ENCODE assay signal across 1 cellular context in genomic region chr3:151086484-151087456, GRCh38.
A peak's percentile ranks its signal among the peaks of the same experiment; 100 is the strongest.
TF ChIP-seq lines count a peak whose summit lies in the region.

No MANE protein-coding gene starts in this region.

TF ChIP-seq in HepG2, 621 proteins besides CTCF, POLR2A, EP300 and RAD21 (continued from another document and continues in another):
- TF ChIP-seq UBTF (CRISPR knock-in tag; IDR thresholded peaks at IDR 0.05) (peak; percentile 97), ZNF7 (CRISPR knock-in tag; IDR thresholded peaks at IDR 0.05) (no peak), ZNF292 (CRISPR knock-in tag; IDR thresholded peaks at IDR 0.05; ENCODE audit: borderline replicate concordance, low read depth) (peak; percentile 87), ZNF547 (CRISPR knock-in tag; IDR thresholded peaks at IDR 0.05) (no peak), ZSCAN9 (CRISPR knock-in tag; IDR thresholded peaks at IDR 0.05; ENCODE audit: borderline replicate concordance) (0 out of 2 replicates have a peak, but pooled peaks have one; percentile 35), ZNF710 (CRISPR knock-in tag; IDR thresholded peaks at IDR 0.05; ENCODE audit: borderline replicate concordance) (no peak), MTF2 (CRISPR knock-in tag; IDR thresholded peaks at IDR 0.05; ENCODE audit: borderline replicate concordance) (no peak), NONO (IDR thresholded peaks at IDR 0.05) (no peak), NONO (CRISPR knock-in tag; conservative IDR thresholded peaks at IDR 0.05) (peak; percentile 63; the same call in 1 of the 2 replicates), CBX2 (IDR thresholded peaks at IDR 0.05; ENCODE audit: low read depth, low read length) (no peak), CBX2 (CRISPR knock-in tag; IDR thresholded peaks at IDR 0.05; ENCODE audit: low read depth) (0 out of 2 replicates have a peak, but pooled peaks have one; percentile 29), TFDP1 (CRISPR knock-in tag; IDR thresholded peaks at IDR 0.05; ENCODE audit: borderline replicate concordance) (peak; percentile 20; the same call in 1 of the 2 replicates), RFX1 (IDR thresholded peaks at IDR 0.05) (no peak), MIXL1 (CRISPR knock-in tag; IDR thresholded peaks at IDR 0.05) (0 out of 2 replicates have a peak, but pooled peaks have one; percentile 18), ZNF280D (CRISPR knock-in tag; IDR thresholded peaks at IDR 0.05) (no peak), KDM2A (CRISPR knock-in tag; IDR thresholded peaks at IDR 0.05; ENCODE audit: borderline replicate concordance, low read depth) (peak; percentile 77), REPIN1 (CRISPR knock-in tag; IDR thresholded peaks at IDR 0.05; ENCODE audit: borderline replicate concordance, low read depth) (peak; percentile 25; the same call in 1 of the 2 replicates), ZFY (CRISPR knock-in tag; IDR thresholded peaks at IDR 0.05) (peak; percentile 18; the same call in 1 of the 2 replicates), GABPB1 (CRISPR knock-in tag; IDR thresholded peaks at IDR 0.05) (peak; percentile 19; the same call in 1 of the 2 replicates), ZNF800 (CRISPR knock-in tag; IDR thresholded peaks at IDR 0.05) (peak; percentile 95), CSRNP1 (CRISPR knock-in tag; IDR thresholded peaks at IDR 0.05) (0 out of 2 replicates have a peak, but pooled peaks have one; percentile 39), SATB2 (CRISPR knock-in tag; IDR thresholded peaks at IDR 0.05) (no peak), ZNF589 (CRISPR knock-in tag; conservative IDR thresholded peaks at IDR 0.05) (0 out of 2 replicates have a peak, but pooled peaks have one; percentile 48), MAZ (IDR thresholded peaks at IDR 0.05; ENCODE audit: borderline replicate concordance, low read depth, low read length) (no peak), MAZ (CRISPR knock-in tag; IDR thresholded peaks at IDR 0.05; ENCODE audit: low read depth) (peak; percentile 30; the same call in 1 of the 2 replicates), KLF6 (CRISPR knock-in tag; IDR thresholded peaks at IDR 0.05) (no peak), ZNF687 (CRISPR knock-in tag; IDR thresholded peaks at IDR 0.05) (peak; percentile 57), XRCC5 (optimal IDR thresholded peaks at IDR 0.05; ENCODE audit: low read length) (peak; percentile 74), ZNF777 (CRISPR knock-in tag; IDR thresholded peaks at IDR 0.05) (peak; percentile 91), EZH2 (conservative IDR thresholded peaks at IDR 0.05; ENCODE audit: low read depth, low read length) (peak; percentile 51; the same call in 1 of the 2 replicates), ARNT2 (CRISPR knock-in tag; IDR thresholded peaks at IDR 0.05; ENCODE audit: low read depth) (0 out of 2 replicates have a peak, but pooled peaks have one; percentile 42)
- TF ChIP-seq, protein P1, sequence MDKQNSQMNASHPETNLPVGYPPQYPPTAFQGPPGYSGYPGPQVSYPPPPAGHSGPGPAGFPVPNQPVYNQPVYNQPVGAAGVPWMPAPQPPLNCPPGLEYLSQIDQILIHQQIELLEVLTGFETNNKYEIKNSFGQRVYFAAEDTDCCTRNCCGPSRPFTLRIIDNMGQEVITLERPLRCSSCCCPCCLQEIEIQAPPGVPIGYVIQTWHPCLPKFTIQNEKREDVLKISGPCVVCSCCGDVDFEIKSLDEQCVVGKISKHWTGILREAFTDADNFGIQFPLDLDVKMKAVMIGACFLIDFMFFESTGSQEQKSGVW (CRISPR knock-in tag; IDR thresholded peaks at IDR 0.05; ENCODE audit: borderline replicate concordance): no peak
- TF ChIP-seq, protein P2, sequence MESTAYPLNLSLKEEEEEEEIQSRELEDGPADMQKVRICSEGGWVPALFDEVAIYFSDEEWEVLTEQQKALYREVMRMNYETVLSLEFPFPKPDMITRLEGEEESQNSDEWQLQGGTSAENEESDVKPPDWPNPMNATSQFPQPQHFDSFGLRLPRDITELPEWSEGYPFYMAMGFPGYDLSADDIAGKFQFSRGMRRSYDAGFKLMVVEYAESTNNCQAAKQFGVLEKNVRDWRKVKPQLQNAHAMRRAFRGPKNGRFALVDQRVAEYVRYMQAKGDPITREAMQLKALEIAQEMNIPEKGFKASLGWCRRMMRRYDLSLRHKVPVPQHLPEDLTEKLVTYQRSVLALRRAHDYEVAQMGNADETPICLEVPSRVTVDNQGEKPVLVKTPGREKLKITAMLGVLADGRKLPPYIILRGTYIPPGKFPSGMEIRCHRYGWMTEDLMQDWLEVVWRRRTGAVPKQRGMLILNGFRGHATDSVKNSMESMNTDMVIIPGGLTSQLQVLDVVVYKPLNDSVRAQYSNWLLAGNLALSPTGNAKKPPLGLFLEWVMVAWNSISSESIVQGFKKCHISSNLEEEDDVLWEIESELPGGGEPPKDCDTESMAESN (CRISPR knock-in tag; conservative IDR thresholded peaks at IDR 0.05): 0 out of 2 replicates have a peak, but pooled peaks have one; percentile 41
- TF ChIP-seq, protein P3, sequence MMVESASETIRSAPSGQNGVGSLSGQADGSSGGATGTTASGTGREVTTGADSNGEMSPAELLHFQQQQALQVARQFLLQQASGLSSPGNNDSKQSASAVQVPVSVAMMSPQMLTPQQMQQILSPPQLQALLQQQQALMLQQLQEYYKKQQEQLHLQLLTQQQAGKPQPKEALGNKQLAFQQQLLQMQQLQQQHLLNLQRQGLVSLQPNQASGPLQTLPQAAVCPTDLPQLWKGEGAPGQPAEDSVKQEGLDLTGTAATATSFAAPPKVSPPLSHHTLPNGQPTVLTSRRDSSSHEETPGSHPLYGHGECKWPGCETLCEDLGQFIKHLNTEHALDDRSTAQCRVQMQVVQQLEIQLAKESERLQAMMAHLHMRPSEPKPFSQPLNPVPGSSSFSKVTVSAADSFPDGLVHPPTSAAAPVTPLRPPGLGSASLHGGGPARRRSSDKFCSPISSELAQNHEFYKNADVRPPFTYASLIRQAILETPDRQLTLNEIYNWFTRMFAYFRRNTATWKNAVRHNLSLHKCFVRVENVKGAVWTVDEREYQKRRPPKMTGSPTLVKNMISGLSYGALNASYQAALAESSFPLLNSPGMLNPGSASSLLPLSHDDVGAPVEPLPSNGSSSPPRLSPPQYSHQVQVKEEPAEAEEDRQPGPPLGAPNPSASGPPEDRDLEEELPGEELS (CRISPR knock-in tag; IDR thresholded peaks at IDR 0.05): no peak
